13 cellular contexts compared by ENCODE assay signal in genomic region chr1:43688109-43688387, GRCh38.
"Had no signal": no experiment of that assay in that cellular context is flagged by ENCODE, and none has a peak within 500 bp of the region (broad histone marks: within the 10 kb centered on the region; RNA-seq: fewer than 3 reads in every experiment).

No MANE protein-coding gene starts in this region.

- H3K4me3 Mint-ChIP-seq: activated CD8-positive, alpha-beta T cell treated with anti-CD3 and anti-CD28 coated beads for 36 hours; naive thymus-derived CD8-positive, alpha-beta T cell; stimulated activated naive B cell treated with anti-CD40 and anti-IgM and Interleukin-4, amounts not matched to agents 10 μg/mL and 1 μg/mL and 100 μg/mL, for 72 hours had no signal

- H3K4me1 ChIP-seq: body of pancreas, SJSA1 had no signal

- H3K4me1 Mint-ChIP-seq: stimulated activated naive B cell treated with anti-CD40 and anti-IgM and Interleukin-4, amounts not matched to agents 10 μg/mL and 1 μg/mL and 100 μg/mL, for 72 hours had no signal

- H3K27ac ChIP-seq: body of pancreas, neutrophil, SJSA1, spleen had no signal

- H3K27me3 Mint-ChIP-seq: activated CD8-positive, alpha-beta T cell treated with anti-CD3 and anti-CD28 coated beads for 36 hours; naive thymus-derived CD8-positive, alpha-beta T cell; stimulated activated naive B cell treated with anti-CD40 and anti-IgM and Interleukin-4, amounts not matched to agents 10 μg/mL and 1 μg/mL and 100 μg/mL, for 72 hours had no signal

- H3K4me3 ChIP-seq: adrenal gland, body of pancreas, SJSA1, spleen, transverse colon had no signal

- ATAC-seq: activated CD8-positive, alpha-beta T cell treated with anti-CD3 and anti-CD28 coated beads for 36 hours; body of pancreas; naive thymus-derived CD8-positive, alpha-beta T cell; stimulated activated naive B cell treated with anti-CD40 and anti-IgM and Interleukin-4, amounts not matched to agents 10 μg/mL and 1 μg/mL and 100 μg/mL, for 72 hours had no signal

- H3K27me3 ChIP-seq: adrenal gland, body of pancreas, neutrophil, SJSA1, spleen, transverse colon had no signal

- H3K27ac Mint-ChIP-seq: activated CD8-positive, alpha-beta T cell treated with anti-CD3 and anti-CD28 coated beads for 36 hours; activated T-helper 2 cell treated with anti-CD3 and anti-CD28 coated beads, Interferon-gamma antibody, Interleukin-2, Interleukin-4, amounts not matched to agents 10 μg/mL and 5 μg/mL and 100 μg/mL, durations not matched to agents 14 hours and 24 hours and 36 hours; stimulated activated naive B cell treated with anti-CD40 and anti-IgM and Interleukin-4, amounts not matched to agents 10 μg/mL and 1 μg/mL and 100 μg/mL, for 72 hours had no signal

- H3K9me3 Mint-ChIP-seq: activated CD8-positive, alpha-beta T cell treated with anti-CD3 and anti-CD28 coated beads for 36 hours; activated T-helper 2 cell treated with anti-CD3 and anti-CD28 coated beads, Interferon-gamma antibody, Interleukin-2, Interleukin-4, amounts not matched to agents 10 μg/mL and 5 μg/mL and 100 μg/mL, durations not matched to agents 14 hours and 24 hours and 36 hours; naive thymus-derived CD8-positive, alpha-beta T cell; stimulated activated naive B cell treated with anti-CD40 and anti-IgM and Interleukin-4, amounts not matched to agents 10 μg/mL and 1 μg/mL and 100 μg/mL, for 72 hours had no signal

- H3K9me3 ChIP-seq: adrenal gland, body of pancreas, neutrophil, SJSA1, spleen, transverse colon had no signal

- DNase-seq: activated CD8-positive, alpha-beta T cell treated with anti-CD3 and anti-CD28 coated beads for 36 hours; activated naive CD4-positive, alpha-beta T cell treated with anti-CD3 and anti-CD28 coated beads, Interleukin-2, amount 50 U/mL, for 16 hours; body of pancreas; naive thymus-derived CD8-positive, alpha-beta T cell; right cardiac atrium; spleen; stimulated activated CD4-positive, alpha-beta T cell treated with anti-CD3 and anti-CD28 coated beads, Interleukin-1b, Interleukin-23, amount 100 ng/mL, for 48 hours; stimulated activated naive B cell treated with anti-CD40 and anti-IgM and Interleukin-4, amounts not matched to agents 10 μg/mL and 1 μg/mL and 100 μg/mL, for 72 hours; transverse colon had no signal
